In genomic region chr20:52493177-52493711, GRCh38 we compare ENCODE assay signal across 8 cellular contexts.
DNase-seq lines count a peak whose midpoint lies in the region; ATAC-seq lines count a peak whose summit lies in the region.

No MANE protein-coding gene starts in this region.

- H3K9me3 Mint-ChIP-seq in T-cell, result no peaks in the 10 kb centered on the region

- peaks cover 18 to 19% (median 19%) of the 10 kb centered on the region in 3 donors for H3K4me1 Mint-ChIP-seq in T-cell

- peaks cover 0 to 8% of the 10 kb centered on the region in 2 donors for H3K27me3 Mint-ChIP-seq in T-cell

- H3K27ac Mint-ChIP-seq in T-cell, result peak overlapping the region; percentile 3 to 50

- POLR2A ChIA-PET in T-cell (lab: Charles Lee), result interaction anchor here in 1 of 2 donors (0.6 kb wide), 1 partner anchor 838 kb away, joined by 5 read pairs; no protein-coding TSS in a partner anchor

- no peaks in the 10 kb centered on the region for H3K36me3 Mint-ChIP-seq in T-cell

- CTCF ChIA-PET in T-cell (lab: Charles Lee), result interaction anchor here in 1 of 2 donors (1.5 kb wide), 1 partner anchor 181 kb away, joined by 5 read pairs; no protein-coding TSS in a partner anchor

- no peak for DNase-seq in activated CD4-positive, CD25-positive, alpha-beta regulatory T cell treated with anti-CD3 and anti-CD28 coated beads, Interleukin-2, amount 50 U/mL, for 72 hours
- DNase-seq in T-cell, result peak in 1 of 34 experiments; percentile 1
- DNase-seq in glomerular visceral epithelial cell (ENCODE audit: extremely low spot score), result peak; percentile 45
- DNase-seq in stimulated activated CD4-positive, alpha-beta T cell treated with anti-CD3 and anti-CD28 coated beads, Interleukin-4, amount 100 ng/mL, for 4 hours, result peak; percentile 2 to 14
- DNase-seq in Kasumi-1 (lab: John Stamatoyannopoulos, UW), result no peak

- ATAC-seq in activated CD4-positive, CD25-positive, alpha-beta regulatory T cell treated with anti-CD3 and anti-CD28 coated beads, Interleukin-2, amount 50 U/mL, for 24 hours, result peak; percentile 45 to 46
- ATAC-seq in T-cell (replicated peaks in 1 of 4), result peak; percentile 35 to 69 (median 38)
- no peak for ATAC-seq in HG02870 (IDR thresholded peaks at IDR 0.05; ENCODE audit: unreplicated experiment)
- ATAC-seq in HG03354 (IDR thresholded peaks at IDR 0.05; ENCODE audit: poor library complexity, severe bottlenecking, unreplicated experiment), result no peak

- H3K4me3 Mint-ChIP-seq in T-cell, result peak overlapping the region; percentile 34 to 67 (median 57)

Comparison
In these comparisons a context has a peak if more than half of its experiments do, and no peak if none do; other contexts are left out.
1. ATAC-seq: peak in activated CD4-positive, CD25-positive, alpha-beta regulatory T cell treated with anti-CD3 and anti-CD28 coated beads, Interleukin-2, amount 50 U/mL, for 24 hours (2 of 2) and T-cell (4 of 4); none in HG02870 (single experiment) and HG03354 (single experiment).
2. DNase-seq: peak in glomerular visceral epithelial cell (single experiment) and stimulated activated CD4-positive, alpha-beta T cell treated with anti-CD3 and anti-CD28 coated beads, Interleukin-4, amount 100 ng/mL, for 4 hours (2 of 2); none in activated CD4-positive, CD25-positive, alpha-beta regulatory T cell treated with anti-CD3 and anti-CD28 coated beads, Interleukin-2, amount 50 U/mL, for 72 hours (single experiment) and Kasumi-1 (0 of 2).